In genomic region chr22:38038890-38039812, GRCh38 we compare ENCODE assay signal across 21 cellular contexts. TPM values are rescaled to one million over a fixed set of nuclear protein-coding genes. Genes with fewer than 3 reads are reported as not detected.
DNase-seq lines count a peak whose midpoint lies in the region; ATAC-seq and TF ChIP-seq lines count a peak whose summit lies in the region.
"Had no signal": no experiment of that assay in that cellular context is flagged by ENCODE, and none has a peak within 500 bp of the region (broad histone marks: within the 10 kb centered on the region; RNA-seq: fewer than 3 reads in every experiment).

No MANE protein-coding gene starts in this region.

- H3K4me1 ChIP-seq in endodermal cell (ENCODE audit: control insufficient read depth, insufficient read depth, low read length) (no peaks in the 10 kb centered on the region), sigmoid colon (peaks cover 0 to 23% (median 11%) of the 10 kb centered on the region in 4 donors), upper lobe of left lung (peaks cover 14 to 22% (median 18%) of the 10 kb centered on the region in 4 donors)

- no peak for TF ChIP-seq CTCF in endodermal cell (conservative IDR thresholded peaks at IDR 0.05)
- no peak for TF ChIP-seq CTCF in sigmoid colon (IDR thresholded peaks at IDR 0.05)
- no peak for TF ChIP-seq CTCF in upper lobe of left lung (IDR thresholded peaks at IDR 0.05)

- H3K36me3 ChIP-seq in endodermal cell (ENCODE audit: control insufficient read depth, insufficient read depth, low read length) (no peaks in the 10 kb centered on the region), sigmoid colon (no peaks in the 10 kb centered on the region), upper lobe of left lung (no peaks in the 10 kb centered on the region)
- H3K36me3 ChIP-seq: SJSA1 had no signal

- no peak overlapping the region for H3K4me3 Mint-ChIP-seq in endodermal cell
- no peak overlapping the region for H3K4me3 Mint-ChIP-seq in immature natural killer cell
- H3K4me3 Mint-ChIP-seq: IgD-negative memory B cell had no signal

- 94 to 97% methylated on average over 29 to 46 of the region's 46 CpGs for WGBS in endodermal cell (ENCODE audit: insufficient coverage in 1 of 2, insufficient read length in 1 of 2), 2 experiments
- 89 to 90% methylated on average over 46 of the region's 46 CpGs for WGBS in sigmoid colon, 2 donors
- WGBS in upper lobe of left lung, 2 donors = 78 to 86% methylated on average over 33 to 43 of the region's 46 CpGs

- DNase-seq in endodermal cell (no peak), inferior parietal cortex (ENCODE audit: extremely low spot score) (peak; percentile 43), sigmoid colon (no peak), upper lobe of left lung (peak in 1 of 2 donors; percentile 80), DMS53 (lab: John Stamatoyannopoulos, UW) (no peak), immature natural killer cell (no peak), NCI-H1694 (lab: John Stamatoyannopoulos, UW) (no peak)
- DNase-seq: activated CD4-positive, CD25-positive, alpha-beta regulatory T cell treated with anti-CD3 and anti-CD28 coated beads, Interleukin-2, amount 50 U/mL, for 72 hours; activated CD8-positive, alpha-beta memory T cell treated with anti-CD3 and anti-CD28 coated beads for 24 hours; activated T-cell treated with anti-CD3 and anti-CD28 coated beads, Interleukin-2, amount 50 U/mL, for 48 hours; AML-193; MM.1S; NCI-H146; PC-3; stimulated activated CD8-positive, alpha-beta memory T cell treated with anti-CD3 and anti-CD28 coated beads, Interleukin-4, amount 100 ng/mL, for 48 hours had no signal

- H3K27me3 Mint-ChIP-seq in endodermal cell (ENCODE audit: insufficient read depth) (no peaks in the 10 kb centered on the region), immature natural killer cell (ENCODE audit: low read depth in 3 of 3) (peaks cover 0 to 4% (median 0%) of the 10 kb centered on the region in 3 donors)

- peaks cover 1% of the 10 kb centered on the region for H3K9me3 Mint-ChIP-seq in endodermal cell
- H3K9me3 Mint-ChIP-seq in immature natural killer cell = no peaks in the 10 kb centered on the region
- H3K9me3 Mint-ChIP-seq: activated naive CD4-positive, alpha-beta T cell treated with anti-CD3 and anti-CD28 coated beads, Interleukin-2, amount 50 U/mL, for 72 hours; IgD-negative memory B cell had no signal

- intact Hi-C loops in sigmoid colon (cut with DNase I) = no loop called here

- H3K27me3 ChIP-seq in endodermal cell (ENCODE audit: control insufficient read depth, insufficient read depth, low read length, poor library complexity, severe bottlenecking) (no peaks in the 10 kb centered on the region), sigmoid colon (no peaks in the 10 kb centered on the region), upper lobe of left lung (no peaks in the 10 kb centered on the region)
- H3K27me3 ChIP-seq: SJSA1 had no signal

- H3K9me3 ChIP-seq in endodermal cell (ENCODE audit: control insufficient read depth, low read length) = no peaks in the 10 kb centered on the region
- H3K9me3 ChIP-seq in sigmoid colon = no peaks in the 10 kb centered on the region
- H3K9me3 ChIP-seq in upper lobe of left lung = no peaks in the 10 kb centered on the region
- H3K9me3 ChIP-seq: SJSA1 had no signal

- H3K36me3 Mint-ChIP-seq in endodermal cell (ENCODE audit: low read depth) = no peaks in the 10 kb centered on the region
- no peaks in the 10 kb centered on the region for H3K36me3 Mint-ChIP-seq in immature natural killer cell
- H3K36me3 Mint-ChIP-seq: activated naive CD4-positive, alpha-beta T cell treated with anti-CD3 and anti-CD28 coated beads, Interleukin-2, amount 50 U/mL, for 72 hours; IgD-negative memory B cell had no signal

- TF ChIP-seq EP300 in sigmoid colon (IDR thresholded peaks at IDR 0.05) = no peak
- TF ChIP-seq EP300 in upper lobe of left lung (IDR thresholded peaks at IDR 0.05) = no peak

- no peak overlapping the region for H3K9ac ChIP-seq in endodermal cell (ENCODE audit: extremely low read depth, low read length, poor library complexity, severe bottlenecking)

- H3K27ac Mint-ChIP-seq in endodermal cell = no peak overlapping the region
- H3K27ac Mint-ChIP-seq in immature natural killer cell = no peak overlapping the region
- H3K27ac Mint-ChIP-seq: IgD-negative memory B cell had no signal

- no peak for ATAC-seq in upper lobe of left lung (ENCODE audit: low FRiP score in 2 of 2)
- ATAC-seq: activated naive CD4-positive, alpha-beta T cell treated with anti-CD3 and anti-CD28 coated beads, Interleukin-2, amount 50 U/mL, for 72 hours; PC-3 had no signal

- no peak for TF ChIP-seq POLR2A in sigmoid colon (IDR thresholded peaks at IDR 0.05)
- TF ChIP-seq POLR2A in upper lobe of left lung (IDR thresholded peaks at IDR 0.05) = no peak

- H3K27ac ChIP-seq in endodermal cell (ENCODE audit: low read depth, low read length) (peak overlapping the region; percentile 44), sigmoid colon (peak overlapping the region; percentile 40 to 74 (median 70)), upper lobe of left lung (peak overlapping the region in 3 of 4 donors; percentile 53 to 62 (median 60))
- H3K27ac ChIP-seq: SJSA1 had no signal

- H3K4me3 ChIP-seq in endodermal cell (ENCODE audit: low read length) (no peak overlapping the region), sigmoid colon (no peak overlapping the region), upper lobe of left lung (no peak overlapping the region)
- H3K4me3 ChIP-seq: SJSA1 had no signal

- peaks cover 10% of the 10 kb centered on the region for H3K4me1 Mint-ChIP-seq in endodermal cell
- peaks cover 0 to 7% of the 10 kb centered on the region in 2 donors for H3K4me1 Mint-ChIP-seq in immature natural killer cell

RNA-seq across cellular contexts. Expression of gene PICK1, which starts 18.1 kb away (rescaled TPM):
- total RNA-seq in endodermal cell (10 to 100 TPM; 42.7 to 54.1 TPM), sigmoid colon (10 to 100 TPM; 14.3 to 21.7 (median 17.2) TPM), upper lobe of left lung (100 to 1,000 TPM in 1 of 6 donors, 10 to 100 TPM in 5; 31.6 to 189 (median 50.3) TPM)
- 22.8 TPM for polyA plus RNA-seq in endodermal cell (2013, experiment 1 of 2)
- polyA plus RNA-seq in endodermal cell (2013, experiment 2 of 2) = 20.1 TPM
- polyA plus RNA-seq in sigmoid colon (10 to 100 TPM; 21.0 to 38.9 (median 25.4) TPM), immature natural killer cell (10 to 100 TPM in 1 of 3 donors, 1 to 10 TPM in 1, under 1 TPM in 1; 0.12 to 11.1 (median 6.0) TPM)

RNA-seq across cellular contexts. Expression of gene SLC16A8, which starts 44.8 kb away (rescaled TPM):
- total RNA-seq in endodermal cell (1 to 10 TPM in 1 of 2 donors, under 1 TPM in 1; 0.57 to 1.1 TPM), sigmoid colon (under 1 TPM in 2 of 4 donors, not detected in 2; 0.55 to 0.71 TPM), upper lobe of left lung (1 to 10 TPM in 1 of 6 donors, under 1 TPM in 3, not detected in 2; 0.26 to 6.3 (median 0.73) TPM)
- 0.61 TPM for polyA plus RNA-seq in endodermal cell (2013, experiment 1 of 2)
- 0.17 TPM for polyA plus RNA-seq in endodermal cell (2013, experiment 2 of 2)
- polyA plus RNA-seq in sigmoid colon (under 1 TPM in 1 of 3 donors, not detected in 2; 0.20 TPM), immature natural killer cell (under 1 TPM in 1 of 3 donors, not detected in 2; 0.42 TPM)
- total RNA-seq: glomerular endothelial cell, PC-3, SJSA1 had no signal
- polyA plus RNA-seq: IgD-negative memory B cell had no signal

RNA-seq across cellular contexts. Expression of gene SOX10, which starts 54.8 kb away (rescaled TPM):
- 10 to 100 TPM; 11.2 to 13.4 TPM for total RNA-seq in endodermal cell
- polyA plus RNA-seq in endodermal cell (2013, experiment 1 of 2) = 45.9 TPM
- 42.6 TPM for polyA plus RNA-seq in endodermal cell (2013, experiment 2 of 2)
- total RNA-seq in sigmoid colon = 10 to 100 TPM in 1 of 4 donors, 1 to 10 TPM in 3; 3.8 to 17.5 (median 8.4) TPM
- 1 to 10 TPM in 2 of 3 donors, under 1 TPM in 1; 0.23 to 2.8 (median 1.8) TPM for polyA plus RNA-seq in sigmoid colon
- under 1 TPM in 1 of 6 donors, not detected in 5; 0.15 TPM for total RNA-seq in upper lobe of left lung
- polyA plus RNA-seq in immature natural killer cell = not detected
- total RNA-seq: activated naive CD4-positive, alpha-beta T cell treated with anti-CD3 and anti-CD28 coated beads, Interleukin-2, amount 50 U/mL, for 72 hours; dermis microvascular lymphatic vessel endothelial cell; epithelial cell of proximal tubule; glomerular endothelial cell; SJSA1 had no signal
- polyA plus RNA-seq: IgD-negative memory B cell had no signal

Comparison
In these comparisons a context has a peak if more than half of its experiments do, and no peak if none do; other contexts are left out.
1. RNA of gene SOX10, which starts 54.8 kb away (total RNA-seq): 11.2 to 13.4 TPM in endodermal cell and 3.8 to 17.5 TPM in sigmoid colon; 0.15 TPM in upper lobe of left lung; every median in the first group is over 4 times any median in the second.
2. Peak in every context shown above with its lines, with median percentiles within 50 percentile points of each other: H3K27ac ChIP-seq.